8 cellular contexts compared by ENCODE assay signal in the genomic region with DNA sequence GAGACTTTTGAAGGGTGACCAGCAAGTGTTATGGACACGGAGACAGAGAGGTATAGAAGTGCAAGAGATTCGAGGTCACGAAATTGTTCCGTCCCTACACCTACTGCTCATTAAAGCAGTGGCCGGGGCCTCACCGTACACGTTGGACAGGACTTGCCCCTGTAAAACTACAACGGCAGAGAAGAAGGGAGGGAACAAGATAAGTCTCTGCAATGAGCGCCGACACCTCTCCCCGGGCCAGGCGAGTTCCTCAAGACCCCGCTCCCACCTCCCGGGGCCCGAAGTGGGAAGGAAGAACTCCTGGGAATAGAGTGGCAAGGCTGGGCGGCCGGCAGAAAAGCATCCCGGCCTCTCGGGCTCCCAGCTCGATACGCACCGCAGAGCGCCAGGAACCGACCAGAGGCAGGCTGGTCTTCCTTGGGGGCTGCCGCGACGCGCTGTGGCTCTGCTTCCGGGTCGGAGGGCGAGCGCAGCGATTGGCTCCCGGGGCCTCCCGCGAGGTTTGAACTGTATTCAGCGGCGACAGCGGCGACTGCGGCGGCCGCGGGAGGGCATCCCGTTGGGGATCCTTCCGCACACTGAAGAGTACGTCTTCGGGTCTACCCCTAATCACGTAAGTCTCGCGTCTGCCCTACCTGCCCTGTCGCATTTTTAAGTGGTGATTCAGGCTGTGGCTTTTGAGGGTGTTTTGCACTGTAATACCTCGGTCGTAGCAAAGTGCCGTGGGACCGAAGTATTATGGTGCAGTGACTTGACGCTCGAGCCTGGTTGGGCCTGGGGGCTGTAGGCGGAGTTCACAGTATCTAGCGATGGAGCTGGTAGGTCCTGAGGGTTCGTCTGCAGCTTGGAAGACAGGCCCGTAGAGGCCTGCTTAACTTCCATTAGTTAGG. TPM values are rescaled to one million over a fixed set of nuclear protein-coding genes. Genes with fewer than 3 reads are reported as not detected.
DNase-seq lines count a peak whose midpoint lies in the region; ATAC-seq and TF ChIP-seq lines count a peak whose summit lies in the region.

A gene with protein sequence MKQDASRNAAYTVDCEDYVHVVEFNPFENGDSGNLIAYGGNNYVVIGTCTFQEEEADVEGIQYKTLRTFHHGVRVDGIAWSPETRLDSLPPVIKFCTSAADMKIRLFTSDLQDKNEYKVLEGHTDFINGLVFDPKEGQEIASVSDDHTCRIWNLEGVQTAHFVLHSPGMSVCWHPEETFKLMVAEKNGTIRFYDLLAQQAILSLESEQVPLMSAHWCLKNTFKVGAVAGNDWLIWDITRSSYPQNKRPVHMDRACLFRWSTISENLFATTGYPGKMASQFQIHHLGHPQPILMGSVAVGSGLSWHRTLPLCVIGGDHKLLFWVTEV (minus strand): TSS at position 441 of the 890 bp plus-strand sequence. CDS start 1,596 bp downstream, outside the sequence.
A gene with protein sequence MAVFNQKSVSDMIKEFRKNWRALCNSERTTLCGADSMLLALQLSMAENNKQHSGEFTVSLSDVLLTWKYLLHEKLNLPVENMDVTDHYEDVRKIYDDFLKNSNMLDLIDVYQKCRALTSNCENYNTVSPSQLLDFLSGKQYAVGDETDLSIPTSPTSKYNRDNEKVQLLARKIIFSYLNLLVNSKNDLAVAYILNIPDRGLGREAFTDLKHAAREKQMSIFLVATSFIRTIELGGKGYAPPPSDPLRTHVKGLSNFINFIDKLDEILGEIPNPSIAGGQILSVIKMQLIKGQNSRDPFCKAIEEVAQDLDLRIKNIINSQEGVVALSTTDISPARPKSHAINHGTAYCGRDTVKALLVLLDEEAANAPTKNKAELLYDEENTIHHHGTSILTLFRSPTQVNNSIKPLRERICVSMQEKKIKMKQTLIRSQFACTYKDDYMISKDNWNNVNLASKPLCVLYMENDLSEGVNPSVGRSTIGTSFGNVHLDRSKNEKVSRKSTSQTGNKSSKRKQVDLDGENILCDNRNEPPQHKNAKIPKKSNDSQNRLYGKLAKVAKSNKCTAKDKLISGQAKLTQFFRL (plus strand): TSS at position 510 of the 890 bp plus-strand sequence. CDS start 3,706 bp downstream, outside the sequence.

- H3K27me3 Mint-ChIP-seq in type B pancreatic cell = no peaks in the 10 kb centered on the region

- H3K79me2 ChIP-seq in SU-DHL-6 (ENCODE audit: insufficient read depth, low read length) (peaks cover 58% of the 10 kb centered on the region), parathyroid adenoma (no peaks in the 10 kb centered on the region)

- peak within 1 kb of the TSS; percentile 91 for H3K4me3 Mint-ChIP-seq in type B pancreatic cell

- peak; percentile 98 for ATAC-seq in HG02642 (IDR thresholded peaks at IDR 0.05; ENCODE audit: poor library complexity, unreplicated experiment)

- DNase-seq in GM12865 (ENCODE audit: low read depth) (peak; percentile 95), NCI-H1105 (lab: John Stamatoyannopoulos, UW) (peak; percentile 88), cardiac muscle cell (ENCODE audit: low read depth in 1 of 2, low spot score in 1 of 2) (peak; percentile 90 to 94), type B pancreatic cell (ENCODE audit: extremely low spot score, unreplicated experiment) (peak; percentile 92)
- DNase-seq in activated naive CD8-positive, alpha-beta T cell treated with anti-CD3 and anti-CD28 coated beads, Interleukin-2, amount 50 U/mL, for 16 hours (ENCODE audit: low read depth, low spot score) = peak; percentile 77

- TF ChIP-seq CTCF in GM12865 (IDR thresholded peaks at IDR 0.05; ENCODE audit: insufficient read depth, low read depth, low read length, missing control alignments) (peak; percentile 7), SU-DHL-6 (IDR thresholded peaks at IDR 0.05; ENCODE audit: insufficient read depth, low read length, poor library complexity, severe bottlenecking) (no peak), cardiac muscle cell (IDR thresholded peaks at IDR 0.05; ENCODE audit: low read depth, low read length) (no peak), parathyroid adenoma (IDR thresholded peaks at IDR 0.05) (no peak), type B pancreatic cell (conservative IDR thresholded peaks at IDR 0.05) (peak; percentile 22)

- H3K9ac ChIP-seq in SU-DHL-6 (ENCODE audit: low read length) = peak within 1 kb of the TSS; percentile 96
- H3K9ac ChIP-seq in parathyroid adenoma = peak within 1 kb of the TSS; percentile 75

- peaks cover 8% of the 10 kb centered on the region; the same call in 1 of the 2 replicates for H3F3A ChIP-seq in SU-DHL-6 (ENCODE audit: insufficient read depth)

- H3K4me1 ChIP-seq in cardiac muscle cell (ENCODE audit: low read depth) (peaks cover 5% of the 10 kb centered on the region), parathyroid adenoma (peaks cover 3% of the 10 kb centered on the region)

- H3K36me3 ChIP-seq in SU-DHL-6 (ENCODE audit: low read length) = peaks cover 37% of the 10 kb centered on the region
- peaks cover 15% of the 10 kb centered on the region for H3K36me3 ChIP-seq in cardiac muscle cell
- no peaks in the 10 kb centered on the region for H3K36me3 ChIP-seq in parathyroid adenoma (ENCODE audit: control insufficient read depth, insufficient read depth, low read length)

- peaks cover 3% of the 10 kb centered on the region; the same call in 1 of the 2 replicates for H4K20me1 ChIP-seq in SU-DHL-6 (ENCODE audit: low read depth, low read length)

- H3K27ac ChIP-seq in SU-DHL-6 (ENCODE audit: low read depth, low read length) = peak within 1 kb of the TSS; percentile 79
- H3K27ac ChIP-seq in cardiac muscle cell = peak within 1 kb of the TSS; percentile 95
- peak within 1 kb of the TSS; percentile 74 for H3K27ac ChIP-seq in parathyroid adenoma

- peaks cover 13% of the 10 kb centered on the region for H3K36me3 Mint-ChIP-seq in type B pancreatic cell

- H3K27ac Mint-ChIP-seq in type B pancreatic cell = peak within 1 kb of the TSS; percentile 94

- peak within 1 kb of the TSS; percentile 93 for H3K4me3 ChIP-seq in GM12865 (ENCODE audit: low read depth, low read length)
- H3K4me3 ChIP-seq in SU-DHL-6 (ENCODE audit: insufficient read depth, low read length, poor library complexity, severe bottlenecking) = peak within 1 kb of the TSS; percentile 80
- peak within 1 kb of the TSS; percentile 73 for H3K4me3 ChIP-seq in cardiac muscle cell
- H3K4me3 ChIP-seq in parathyroid adenoma (ENCODE audit: low read depth, low read length) = peak within 1 kb of the TSS; percentile 94

- H3K4me2 ChIP-seq in SU-DHL-6 (ENCODE audit: low read depth, low read length, poor library complexity, severe bottlenecking) = peak within 1 kb of the TSS; percentile 99
- H3K4me2 ChIP-seq in parathyroid adenoma (ENCODE audit: low read length) = peak within 1 kb of the TSS; percentile 72

- H3K27me3 ChIP-seq in SU-DHL-6 (ENCODE audit: low read length) = no peaks in the 10 kb centered on the region
- H3K27me3 ChIP-seq in cardiac muscle cell = no peaks in the 10 kb centered on the region
- no peaks in the 10 kb centered on the region for H3K27me3 ChIP-seq in parathyroid adenoma (ENCODE audit: control insufficient read depth, insufficient read depth, low read length)

- no peaks in the 10 kb centered on the region for H3K9me2 ChIP-seq in SU-DHL-6 (replicated peaks; ENCODE audit: insufficient read depth, low read length)

- H3K4me1 Mint-ChIP-seq in type B pancreatic cell (ENCODE audit: unreplicated experiment) = peaks cover 8% of the 10 kb centered on the region

- H2AFZ ChIP-seq in SU-DHL-6 (ENCODE audit: low read depth, low read length, severe bottlenecking) = peak within 1 kb of the TSS; percentile 78
- peak within 1 kb of the TSS; percentile 100 for H2AFZ ChIP-seq in parathyroid adenoma

- no peaks in the 10 kb centered on the region for H3K9me3 Mint-ChIP-seq in type B pancreatic cell

- no peaks in the 10 kb centered on the region for H3K9me3 ChIP-seq in SU-DHL-6 (ENCODE audit: insufficient read depth, low read length)
- no peaks in the 10 kb centered on the region for H3K9me3 ChIP-seq in cardiac muscle cell (ENCODE audit: low read depth)
- no peaks in the 10 kb centered on the region for H3K9me3 ChIP-seq in parathyroid adenoma (ENCODE audit: control insufficient read depth, low read length)

RNA-seq across cellular contexts. Expression of the first gene that starts in this region (rescaled TPM):
- total RNA-seq in cardiac muscle cell (46.4 and 49.0 TPM in 2 replicates), type B pancreatic cell (ENCODE audit: low replicate concordance) (34.3 and 39.2 TPM in 2 replicates)
- polyA plus RNA-seq in cardiac muscle cell = 45.5 and 58.8 TPM in 2 replicates

RNA-seq across cellular contexts. Expression of the second gene that starts in this region (rescaled TPM):
- total RNA-seq in cardiac muscle cell = 2.6 and 7.7 TPM in 2 replicates
- 8.2 and 12.1 TPM in 2 replicates for polyA plus RNA-seq in cardiac muscle cell
- 6.2 and 19.0 TPM in 2 replicates for total RNA-seq in type B pancreatic cell (ENCODE audit: low replicate concordance)

Comparison
In these comparisons a context has a peak if more than half of its experiments do, and no peak if none do; other contexts are left out.
1. Peak in every context shown above with its lines: DNase-seq, ATAC-seq, H3K4me3 ChIP-seq and H3K27ac ChIP-seq.
2. CTCF ChIP-seq: peak in GM12865 (single experiment) and type B pancreatic cell (single experiment); none in SU-DHL-6 (single experiment), cardiac muscle cell (single experiment) and parathyroid adenoma (single experiment).